21 cellular contexts compared by ENCODE assay signal in the genomic region with DNA sequence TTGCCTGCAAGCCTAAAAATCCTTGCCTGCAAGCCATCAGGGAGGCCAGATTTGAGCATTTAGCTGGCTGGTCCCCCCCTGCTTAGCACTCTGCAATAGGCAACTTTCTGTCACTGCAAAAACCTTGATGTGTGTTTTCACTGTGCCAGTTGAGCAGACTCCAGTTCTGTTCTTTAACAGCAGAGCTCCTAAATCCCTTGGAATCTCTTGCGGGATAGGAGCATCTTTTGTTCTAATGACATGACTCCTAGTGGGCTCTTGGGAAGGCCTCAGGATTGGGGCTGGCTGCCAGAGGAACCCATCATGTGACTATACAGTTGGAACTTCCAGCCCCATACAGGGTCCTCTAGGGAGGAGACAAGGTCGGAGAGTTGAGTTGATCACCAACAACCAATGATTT.
"Had no signal": no experiment of that assay in that cellular context is flagged by ENCODE, and none has a peak within 500 bp of the region (broad histone marks: within the 10 kb centered on the region; RNA-seq: fewer than 3 reads in every experiment).

No MANE protein-coding gene starts in this region.

- H3K79me2 ChIP-seq: parathyroid adenoma had no signal

- H2AFZ ChIP-seq: parathyroid adenoma had no signal

- FAIRE-seq: small intestine had no signal

- H3K36me3 ChIP-seq: right lobe of liver, transverse colon, vagina had no signal

- H3K4me1 ChIP-seq: foreskin keratinocyte, parathyroid adenoma, right lobe of liver, transverse colon, vagina had no signal

- H3K27me3 ChIP-seq: right lobe of liver, transverse colon, vagina had no signal

- H3K4me3 ChIP-seq: right lobe of liver, transverse colon, vagina had no signal

- DNase-seq: activated CD4-positive, alpha-beta T cell treated with anti-CD3 and anti-CD28 coated beads, Interleukin-2, amount 50 U/mL, for 1 hour; activated CD8-positive, alpha-beta T cell treated with anti-CD3 and anti-CD28 coated beads, Interleukin-2, amount 10 ng/mL, durations not matched to agents 7 days and 5 days; activated gamma-delta T cell treated with Interleukin-2 at 50 U/mL for 16 hours; aorta; effector CD4-positive, alpha-beta T cell; foreskin keratinocyte; immature natural killer cell; kidney glomerular epithelial cell; left ventricle myocardium superior; mammary epithelial cell; right lobe of liver; small intestine; stimulated activated CD4-positive, alpha-beta T cell treated with anti-CD3 and anti-CD28 coated beads, Interleukin-2, amount 100 ng/mL, for 48 hours; stimulated activated CD8-positive, alpha-beta memory T cell treated with anti-CD3 and anti-CD28 coated beads, Interleukin-4, amount 100 ng/mL, for 48 hours; stimulated activated naive B cell treated with anti-CD40 and anti-IgM and Interleukin-4, amounts not matched to agents 10 μg/mL and 1 μg/mL and 100 μg/mL, for 72 hours; transverse colon had no signal

- H3K27ac ChIP-seq: foreskin keratinocyte, parathyroid adenoma, right lobe of liver, transverse colon, vagina had no signal

- H3K9me3 ChIP-seq: right lobe of liver, transverse colon, vagina had no signal

- H3K9ac ChIP-seq: parathyroid adenoma had no signal

- ATAC-seq: activated CD4-positive, CD25-positive, alpha-beta regulatory T cell treated with anti-CD3 and anti-CD28 coated beads, Interleukin-2, amount 50 U/mL, for 24 hours; activated CD8-positive, alpha-beta T cell treated with anti-CD3 and anti-CD28 coated beads, Interleukin-2, amount 10 ng/mL, durations not matched to agents 7 days and 5 days; activated naive CD4-positive, alpha-beta T cell treated with anti-CD3 and anti-CD28 coated beads, Interleukin-2, amount 50 U/mL, for 72 hours; foreskin keratinocyte; left ventricle myocardium superior; natural killer cell treated with Interleukin-12 subunit alpha and Interleukin-12 subunit beta and Interleukin-15 and Interleukin-18, amount 100 ng/mL, for 72 hours; right lobe of liver; stimulated activated naive B cell treated with anti-CD40 and anti-IgM and Interleukin-4, amounts not matched to agents 10 μg/mL and 1 μg/mL and 100 μg/mL, for 72 hours had no signal
